Comparison of ENCODE assay signal across 18 cellular contexts in genomic region chrX:18938710-18939109, GRCh38. TPM values are rescaled to one million over a fixed set of nuclear protein-coding genes. Genes with fewer than 3 reads are reported as not detected.
DNase-seq lines count a peak whose midpoint lies in the region; ATAC-seq and TF ChIP-seq lines count a peak whose summit lies in the region.
"Had no signal": no experiment of that assay in that cellular context is flagged by ENCODE, and none has a peak within 500 bp of the region (broad histone marks: within the 10 kb centered on the region; RNA-seq: fewer than 3 reads in every experiment).

No MANE protein-coding gene starts in this region.

- no peak overlapping the region for H3K27ac ChIP-seq in right atrium auricular region
- H3K27ac ChIP-seq in esophagus squamous epithelium: no peak overlapping the region
- H3K27ac ChIP-seq: ovary had no signal

- H3K36me3 ChIP-seq in adipocyte (ENCODE audit: control insufficient read depth, insufficient read depth, low read length, severe bottlenecking) (peaks cover 12% of the 10 kb centered on the region), kidney epithelial cell (ENCODE audit: control insufficient read depth, insufficient read depth, low read length) (no peaks in the 10 kb centered on the region), right atrium auricular region (peaks cover 4% of the 10 kb centered on the region), esophagus squamous epithelium (peaks cover 0 to 74% (median 0%) of the 10 kb centered on the region in 3 donors)
- H3K36me3 ChIP-seq: ovary had no signal

- TF ChIP-seq POLR2A in esophagus squamous epithelium (IDR thresholded peaks at IDR 0.05): no peak

- H3K9me3 ChIP-seq in adipocyte (ENCODE audit: control insufficient read depth, low read length) (no peaks in the 10 kb centered on the region), right atrium auricular region (no peaks in the 10 kb centered on the region), esophagus squamous epithelium (no peaks in the 10 kb centered on the region)
- H3K9me3 ChIP-seq: ovary, SK-N-SH had no signal

- TF ChIP-seq CTCF in kidney epithelial cell (IDR thresholded peaks at IDR 0.05; ENCODE audit: insufficient read depth, low read length, poor library complexity, severe bottlenecking): no peak
- TF ChIP-seq CTCF in right atrium auricular region (IDR thresholded peaks at IDR 0.05): no peak
- no peak for TF ChIP-seq CTCF in esophagus squamous epithelium (IDR thresholded peaks at IDR 0.05)

- H3K4me3 ChIP-seq in adipocyte (ENCODE audit: low read length) (no peak overlapping the region), kidney epithelial cell (ENCODE audit: low read depth, low read length) (no peak overlapping the region), right atrium auricular region (no peak overlapping the region), esophagus squamous epithelium (no peak overlapping the region)
- H3K4me3 ChIP-seq: ovary had no signal

- H3K27me3 ChIP-seq in adipocyte (replicated peaks; ENCODE audit: control insufficient read depth, insufficient read depth, low read length) (peaks cover 4% of the 10 kb centered on the region), kidney epithelial cell (ENCODE audit: control insufficient read depth, insufficient read depth, low read length) (no peaks in the 10 kb centered on the region), right atrium auricular region (no peaks in the 10 kb centered on the region), esophagus squamous epithelium (no peaks in the 10 kb centered on the region)
- H3K27me3 ChIP-seq: ovary had no signal

- no peak for ATAC-seq in HG03432 (IDR thresholded peaks at IDR 0.05; ENCODE audit: unreplicated experiment)

- H3K4me1 ChIP-seq in adipocyte (ENCODE audit: control insufficient read depth, insufficient read depth, low read length): no peaks in the 10 kb centered on the region
- H3K4me1 ChIP-seq in right atrium auricular region: no peaks in the 10 kb centered on the region
- H3K4me1 ChIP-seq in esophagus squamous epithelium: no peaks in the 10 kb centered on the region

- DNase-seq in DMS79 (lab: John Stamatoyannopoulos, UW): peak; percentile 23
- peak; percentile 4 for DNase-seq in LoVo (ENCODE audit: low spot score)
- DNase-seq in adipocyte (ENCODE audit: low read depth): peak; percentile 25
- DNase-seq in kidney epithelial cell (ENCODE audit: low read depth): peak; percentile 14
- no peak for DNase-seq in right atrium auricular region (ENCODE audit: low spot score)
- DNase-seq in esophagus squamous epithelium (lab: John Stamatoyannopoulos, UW): no peak
- DNase-seq: activated CD4-positive, alpha-beta T cell treated with anti-CD3 and anti-CD28 coated beads for 48 hours; activated CD8-positive, alpha-beta memory T cell treated with anti-CD3 and anti-CD28 coated beads, Interleukin-2, amount 50 U/mL, for 48 hours; activated gamma-delta T cell treated with Interleukin-2 at 50 U/mL for 16 hours; AML-193; aorta; COR-L47; NCI-H524 treated with DMSO at 0.1 percent for 48 hours; OCI-M1; ovary; SK-N-SH; stimulated activated CD4-positive, alpha-beta T cell treated with anti-CD3 and anti-CD28 coated beads, Interleukin-2, amount 100 ng/mL, for 24 hours had no signal

- no peak overlapping the region for H3K9ac ChIP-seq in adipocyte (ENCODE audit: low read length)
- H3K9ac ChIP-seq: SK-N-SH had no signal

- intact Hi-C loops in esophagus squamous epithelium (cut with DNase I): no loop called here

- 42 to 52% methylated on average over 3 of the region's 3 CpGs for WGBS in esophagus squamous epithelium, 2 donors

RNA-seq across cellular contexts. Expression of gene PHKA2, which starts 45.2 kb away (rescaled TPM):
- total RNA-seq in kidney epithelial cell: 13.8 and 18.1 TPM in 2 replicates
- total RNA-seq in right atrium auricular region: 10 to 100 TPM; 13.5 to 28.7 TPM
- total RNA-seq in esophagus squamous epithelium: 10 to 100 TPM; 10.1 to 21.2 (median 13.5) TPM

Comparison
In these comparisons a context has a peak if more than half of its experiments do, and no peak if none do; other contexts are left out.
1. DNase-seq: peak in DMS79 (single experiment), LoVo (single experiment), adipocyte (single experiment) and kidney epithelial cell (single experiment); none in right atrium auricular region (single experiment) and esophagus squamous epithelium (single experiment).